ENCODE assay signal across 39 cellular contexts in genomic region chr3:193367868-193368267, GRCh38. TPM values are rescaled to one million over a fixed set of nuclear protein-coding genes. Genes with fewer than 3 reads are reported as not detected.
"Had no signal": no experiment of that assay in that cellular context is flagged by ENCODE, and none has a peak within 500 bp of the region (broad histone marks: within the 10 kb centered on the region; RNA-seq: fewer than 3 reads in every experiment).

No MANE protein-coding gene starts in this region.

- H3K27me3 ChIP-seq: MG63 had no signal

- DNase-seq: Karpas-422, Kasumi-1, MG63, MM.1S, MV-4-11, NCI-H1048, NCI-H1092, NCI-H1092 treated with DMSO at 0.1 percent for 48 hours, NCI-H1105, NCI-H1105 treated with DMSO at 0.1 percent for 48 hours, NCI-H1417, NCI-H1417 treated with DMSO at 0.1 percent for 48 hours, NCI-H1436, NCI-H1436 treated with DMSO at 0.1 percent for 48 hours, NCI-H146, NCI-H1694, NCI-H1694 treated with DMSO at 0.1 percent for 48 hours, NCI-H187, NCI-H187 treated with DMSO at 0.1 percent for 48 hours, NCI-H1930, NCI-H2029, NCI-H2029 treated with DMSO at 0.1 percent for 48 hours, NCI-H2081, NCI-H2081 treated with DMSO at 0.1 percent for 48 hours, NCI-H2107, NCI-H2171, NCI-H2171 treated with DMSO at 0.1 percent for 48 hours, NCI-H2227 treated with DMSO at 0.1 percent for 48 hours, NCI-H226, NCI-H345, NCI-H446, NCI-H446 treated with DMSO at 0.1 percent for 48 hours, NCI-H510A, NCI-H510A treated with DMSO at 0.1 percent for 48 hours, NCI-H524 treated with DMSO at 0.1 percent for 48 hours had no signal

- H3K4me3 ChIP-seq: MG63 had no signal

- H3K9me3 ChIP-seq: MG63 had no signal

- H3K36me3 ChIP-seq: MG63 had no signal

RNA-seq across cellular contexts. Expression of gene ATP13A5, which starts 10.7 kb away (rescaled TPM):
- total RNA-seq: LHCN-M2, M059J, MCF 10A, NCI-H460 had no signal
